Comparison of ENCODE assay signal across 8 cellular contexts in genomic region chr12:45655186-45655585, GRCh38.
DNase-seq lines count a peak whose midpoint lies in the region; ATAC-seq and TF ChIP-seq lines count a peak whose summit lies in the region.

No MANE protein-coding gene starts in this region.

- peak; percentile 26 for DNase-seq in DMS 273 treated with DMSO at 0.1 percent for 48 hours (lab: John Stamatoyannopoulos, UW)
- DNase-seq in SK-N-SH = peak; percentile 16
- peak; percentile 29 for DNase-seq in brain microvascular endothelial cell
- DNase-seq in stimulated activated CD4-positive, alpha-beta T cell treated with anti-CD3 and anti-CD28 coated beads, Interleukin-1b, Interleukin-23, amount 100 ng/mL, for 4 hours (ENCODE audit: low read depth in 2 of 2) = peak; percentile 5 to 20
- no peak for DNase-seq in mesenteric fat pad (ENCODE audit: low spot score)
- no peak for DNase-seq in posterior vena cava (ENCODE audit: low spot score)
- DNase-seq in GF-D8 (lab: John Stamatoyannopoulos, UW) = no peak

- TF ChIP-seq CTCF in SK-N-SH (IDR thresholded peaks at IDR 0.05) = no peak
- TF ChIP-seq CTCF in brain microvascular endothelial cell (IDR thresholded peaks at IDR 0.05; ENCODE audit: low read depth, low read length, missing control alignments) = peak; percentile 38

- H3K27me3 ChIP-seq in SK-N-SH (ENCODE audit: insufficient read depth) (no peaks in the 10 kb centered on the region), brain microvascular endothelial cell (replicated peaks) (no peaks in the 10 kb centered on the region)

- TF ChIP-seq RAD21 in SK-N-SH (IDR thresholded peaks at IDR 0.05; ENCODE audit: low read length) = 0 out of 2 replicates have a peak, but pooled peaks have one; percentile 4

- H3K9me2 ChIP-seq in SK-N-SH = no peaks in the 10 kb centered on the region

- ATAC-seq in HG03159 (IDR thresholded peaks at IDR 0.05; ENCODE audit: unreplicated experiment) = peak; percentile 86

- H3K4me2 ChIP-seq in SK-N-SH = no peak overlapping the region

- no peak for TF ChIP-seq EP300 in SK-N-SH (IDR thresholded peaks at IDR 0.05; ENCODE audit: borderline replicate concordance in 1 of 2, low read depth in 1 of 2, low read length in 1 of 2)

- H3K27ac ChIP-seq in SK-N-SH (ENCODE audit: low read depth in 2 of 2, low read length in 1 of 2) (no peak overlapping the region), brain microvascular endothelial cell (no peak overlapping the region)

- CTCF ChIA-PET in SK-N-SH (lab: Yijun Ruan, JAX) = no interaction called here

- intact Hi-C loops in posterior vena cava (cut with DNase I) = no loop called here

- no peaks in the 10 kb centered on the region for H3K79me2 ChIP-seq in SK-N-SH (ENCODE audit: insufficient read depth)

- H3K4me3 ChIP-seq in SK-N-SH (ENCODE audit: low read depth in 2 of 2, low read length in 1 of 2) (no peak overlapping the region), brain microvascular endothelial cell (ENCODE audit: low read depth, low read length) (no peak overlapping the region)

- H3K9me3 ChIP-seq in SK-N-SH = no peaks in the 10 kb centered on the region

- WGBS in SK-N-SH (ENCODE audit: low lambda C conversion rate) = 83% methylated on average over 5 of the region's 5 CpGs

- no peak overlapping the region for H3K9ac ChIP-seq in SK-N-SH

- in situ Hi-C loops in brain microvascular endothelial cell (cut with HindIII; ENCODE audit: low pct_ligation_motif_present, low sequenced_read_pairs) = no loop called here

- no peaks in the 10 kb centered on the region for H3K4me1 ChIP-seq in SK-N-SH (ENCODE audit: control insufficient read depth in 1 of 2, insufficient read depth in 2 of 2, low read depth in 1 of 2, low read length in 1 of 2)

- no peak overlapping the region for H2AFZ ChIP-seq in SK-N-SH (ENCODE audit: low read depth)

- POLR2A ChIA-PET in SK-N-SH (lab: Yijun Ruan, JAX) = no interaction called here

- no peaks in the 10 kb centered on the region for H3F3A ChIP-seq in SK-N-SH (replicated peaks; ENCODE audit: insufficient read depth)

- H3K36me3 ChIP-seq in SK-N-SH (replicated peaks in 1 of 2; ENCODE audit: control insufficient read depth in 1 of 2, insufficient read depth in 2 of 2, low read length in 1 of 2) = no peaks in the 10 kb centered on the region
- no peaks in the 10 kb centered on the region for H3K36me3 ChIP-seq in brain microvascular endothelial cell (replicated peaks)

- H4K20me1 ChIP-seq in SK-N-SH (ENCODE audit: insufficient read depth) = no peaks in the 10 kb centered on the region

TF ChIP-seq in SK-N-SH, 30 proteins besides CTCF, POLR2A, EP300 and RAD21:
- no peak for TF ChIP-seq RCOR1 (IDR thresholded peaks at IDR 0.05; ENCODE audit: low read length)
TF ChIP-seq in SK-N-SH: peak in this region for 0.

Comparison
In these comparisons a context has a peak if more than half of its experiments do, and no peak if none do; other contexts are left out.
1. DNase-seq: peak in DMS 273 treated with DMSO at 0.1 percent for 48 hours (single experiment), SK-N-SH (single experiment), brain microvascular endothelial cell (single experiment) and stimulated activated CD4-positive, alpha-beta T cell treated with anti-CD3 and anti-CD28 coated beads, Interleukin-1b, Interleukin-23, amount 100 ng/mL, for 4 hours (2 of 2); none in mesenteric fat pad (single experiment), posterior vena cava (single experiment) and GF-D8 (single experiment).